Comparison of ENCODE assay signal across 8 cellular contexts in genomic region chr7:141073173-141073640, GRCh38.
DNase-seq lines count a peak whose midpoint lies in the region; ATAC-seq and TF ChIP-seq lines count a peak whose summit lies in the region.

No MANE protein-coding gene starts in this region.

- ATAC-seq in HG02938 (IDR thresholded peaks at IDR 0.05; ENCODE audit: unreplicated experiment) (peak; percentile 39), HG02870 (IDR thresholded peaks at IDR 0.05; ENCODE audit: unreplicated experiment) (no peak), HG03039 (IDR thresholded peaks at IDR 0.05; ENCODE audit: unreplicated experiment) (no peak)

- peak overlapping the region; percentile 34 for H3K4me3 ChIP-seq in fibroblast of pulmonary artery (replicated peaks; ENCODE audit: low read depth, low read length)

- no peaks in the 10 kb centered on the region for H3K36me3 Mint-ChIP-seq in nephron progenitor cell (ENCODE audit: low read depth)

- no peak overlapping the region for H3K27ac Mint-ChIP-seq in nephron progenitor cell

- peaks cover 3% of the 10 kb centered on the region for H3K9me3 Mint-ChIP-seq in nephron progenitor cell

- peaks cover 26% of the 10 kb centered on the region for H3K4me1 Mint-ChIP-seq in nephron progenitor cell

- H3K27me3 Mint-ChIP-seq in nephron progenitor cell (ENCODE audit: low read depth, poor library complexity), result peaks cover 6% of the 10 kb centered on the region

- TF ChIP-seq CTCF in fibroblast of pulmonary artery (IDR thresholded peaks at IDR 0.05; ENCODE audit: low read length, missing control alignments) (no peak), nephron progenitor cell (IDR thresholded peaks at IDR 0.05) (no peak)

- peak in 11 of 14 donors; percentile 16 to 71 (median 43) for DNase-seq in C1 segment of cervical spinal cord (lab: John Stamatoyannopoulos, UW)
- DNase-seq in activated T-cell treated with anti-CD3 and anti-CD28 coated beads for 48 hours (ENCODE audit: low read depth), result peak; percentile 21
- DNase-seq in fibroblast of pulmonary artery (ENCODE audit: low read depth), result peak; percentile 41
- peak; percentile 81 for DNase-seq in nephron progenitor cell
- no peak for DNase-seq in effector CD8-positive, alpha-beta T cell (lab: John Stamatoyannopoulos, UW)

- peak overlapping the region; percentile 78 for H3K4me3 Mint-ChIP-seq in nephron progenitor cell
